Comparison of ENCODE assay signal across 8 cellular contexts in genomic region chr11:66268210-66268952, GRCh38. TPM values are rescaled to one million over a fixed set of nuclear protein-coding genes. Genes with fewer than 3 reads are reported as not detected.
DNase-seq lines count a peak whose midpoint lies in the region; ATAC-seq, FAIRE-seq and TF ChIP-seq lines count a peak whose summit lies in the region.

RAB1B (plus strand) TSS chr11:66268639; CDS start chr11:66268680, 41 bp downstream.

- ATAC-seq in GM19438 (IDR thresholded peaks at IDR 0.05; ENCODE audit: low read depth, unreplicated experiment), result peak; percentile 68
- ATAC-seq in HG03575 (IDR thresholded peaks at IDR 0.05; ENCODE audit: extremely low read depth, insufficient number of reproducible peaks, low FRiP score, unreplicated experiment), result peak; percentile 57
- ATAC-seq in HepG2, result peak; percentile 87

- H3K9ac ChIP-seq in HepG2 (ENCODE audit: insufficient read depth, low read depth, low read length), result peak within 1 kb of the TSS; percentile 93

- peak within 1 kb of the TSS; percentile 95 for H3K4me2 ChIP-seq in HepG2 (ENCODE audit: low read depth, low read length)

- H3K4me3 Mint-ChIP-seq in activated CD4-positive, alpha-beta memory T cell treated with anti-CD3 and anti-CD28 coated beads for 36 hours, result peak within 1 kb of the TSS; percentile 86

- no peaks in the 10 kb centered on the region; a peak in 1 of 5 replicates for H3K27me3 ChIP-seq in HepG2 (ENCODE audit: control insufficient read depth in 1 of 2, insufficient read depth in 2 of 2, low read length in 2 of 2)

- in situ Hi-C loops in HepG2 (cut with HindIII; ENCODE audit: extremely low pct_ligation_motif_present, low pct_unique_long_range_greater_than_20kb), result no loop called here

- WGBS in HepG2 (ENCODE audit: low lambda C conversion rate), result 0% methylated on average over 4 of the region's 65 CpGs

- peaks cover 20 to 23% of the 10 kb centered on the region in 2 experiments for H3K36me3 ChIP-seq in HepG2 (replicated peaks in 1 of 2; ENCODE audit: control insufficient read depth in 1 of 2, insufficient read depth in 2 of 2, low read length in 2 of 2)

- H3K27me3 Mint-ChIP-seq in activated CD4-positive, alpha-beta memory T cell treated with anti-CD3 and anti-CD28 coated beads for 36 hours, result no peaks in the 10 kb centered on the region

- peak; percentile 100 for DNase-seq in CD1c-positive myeloid dendritic cell (ENCODE audit: extremely low spot score)
- peak; percentile 91 for DNase-seq in NCI-H82 treated with DMSO at 0.1 percent for 48 hours (lab: John Stamatoyannopoulos, UW; ENCODE audit: unreplicated experiment)
- DNase-seq in activated CD4-positive, alpha-beta memory T cell treated with anti-CD3 and anti-CD28 coated beads for 36 hours, result peak; percentile 100
- peak; percentile 98 to 99 for DNase-seq in dermis microvascular lymphatic vessel endothelial cell (ENCODE audit: low read depth in 2 of 2)
- DNase-seq in HepG2 (ENCODE audit: low spot score), result peak; percentile 98
- peak; percentile 100 for DNase-seq in stimulated activated CD4-positive, alpha-beta T cell treated with anti-CD3 and anti-CD28 coated beads, Interleukin-4, amount 100 ng/mL, for 1 hour

- TF ChIP-seq RAD21 in HepG2 (CRISPR knock-in tag; IDR thresholded peaks at IDR 0.05), result peak; percentile 27; the same call in 1 of the 2 replicates

- POLR2A ChIA-PET in activated CD4-positive, alpha-beta memory T cell treated with anti-CD3 and anti-CD28 coated beads for 36 hours (lab: Charles Lee), result interaction anchor here (0.9 to 2.4 kb wide), 5 partner anchors 9 to 216 kb away, joined by 3 to 17 read pairs (median 6); partner anchors contain the start of genes SF3B2 and YIF1A
- POLR2A ChIA-PET in HepG2 (lab: Yijun Ruan, JAX), result interaction anchor here (0.8 to 4.0 kb wide), 9 partner anchors 9 to 216 kb away, joined by 3 to 31 read pairs (median 5); partner anchors contain the start of genes SF3B2 and YIF1A

- TF ChIP-seq POLR2A in HepG2 (IDR thresholded peaks at IDR 0.05; ENCODE audit: insufficient read depth in 1 of 2, low read depth in 2 of 2, low read length in 2 of 2), result peak; percentile 42 to 62; a peak in 3 of 4 replicates

- no peak for TF ChIP-seq EP300 in HepG2 (IDR thresholded peaks at IDR 0.05; ENCODE audit: low read depth in 2 of 2, low read length in 2 of 2)
- TF ChIP-seq EP300 in HepG2 (CRISPR knock-in tag; IDR thresholded peaks at IDR 0.05; ENCODE audit: borderline replicate concordance), result no peak

- FAIRE-seq in HepG2 (lab: Jason Lieb, UNC), result peak; percentile 85

- H4K20me1 ChIP-seq in HepG2 (ENCODE audit: insufficient read depth, low read length), result peaks cover 10% of the 10 kb centered on the region

- peak within 1 kb of the TSS; percentile 90 for H3K27ac Mint-ChIP-seq in activated CD4-positive, alpha-beta memory T cell treated with anti-CD3 and anti-CD28 coated beads for 36 hours

- H2AFZ ChIP-seq in HepG2 (ENCODE audit: low read length), result peak within 1 kb of the TSS; percentile 88

- CTCF ChIA-PET in activated CD4-positive, alpha-beta memory T cell treated with anti-CD3 and anti-CD28 coated beads for 36 hours (lab: Charles Lee), result interaction anchor here (0.8 to 4.2 kb wide), 5 partner anchors 12 to 46 kb away, joined by 3 to 22 read pairs (median 4); partner anchors contain the start of gene YIF1A
- CTCF ChIA-PET in HepG2 (lab: Yijun Ruan, JAX; ENCODE audit: low intra/inter-chr PET ratio, low total read pairs), result interaction anchor here (1.6 kb wide), 1 partner anchor 46 kb away, joined by 8 read pairs; no protein-coding TSS in a partner anchor

- no peaks in the 10 kb centered on the region for H3K9me3 Mint-ChIP-seq in activated CD4-positive, alpha-beta memory T cell treated with anti-CD3 and anti-CD28 coated beads for 36 hours

- peaks cover 24% of the 10 kb centered on the region for H3K79me2 ChIP-seq in HepG2 (ENCODE audit: insufficient read depth, low read length)

- H3K36me3 Mint-ChIP-seq in activated CD4-positive, alpha-beta memory T cell treated with anti-CD3 and anti-CD28 coated beads for 36 hours, result peaks cover 26% of the 10 kb centered on the region

- peak within 1 kb of the TSS; percentile 89 to 98 (median 96) for H3K4me3 ChIP-seq in HepG2 (replicated peaks in 1 of 3; ENCODE audit: insufficient read depth in 1 of 3, low read depth in 2 of 3, low read length in 3 of 3)

- BruUV-seq in HepG2 (replicated peaks; lab: Mats Ljungman, UMichigan), result no TSS peak

- TF ChIP-seq CTCF in HepG2 (CRISPR knock-in tag; IDR thresholded peaks at IDR 0.05), result no peak

- no peaks in the 10 kb centered on the region for H3K9me3 ChIP-seq in HepG2 (ENCODE audit: low read length)

- H3K27ac ChIP-seq in HepG2 (ENCODE audit: extremely low read length, insufficient read depth, low read length), result peak within 1 kb of the TSS; percentile 78

- intact Hi-C loops in activated CD4-positive, alpha-beta memory T cell treated with anti-CD3 and anti-CD28 coated beads for 36 hours (cut with micrococcal nuclease), result loop anchor here (1.0 to 5.0 kb wide), 7 partner anchors 14 to 409 kb away; partner anchors contain the start of genes BRMS1, SF3B2 and YIF1A
- intact Hi-C loops in HepG2 (cut with micrococcal nuclease; ENCODE audit: unreplicated experiment), result loop anchor here (2.0 kb wide), 1 partner anchor 20 kb away; the partner anchor contains the start of gene YIF1A

- H3K4me1 Mint-ChIP-seq in activated CD4-positive, alpha-beta memory T cell treated with anti-CD3 and anti-CD28 coated beads for 36 hours (ENCODE audit: low read depth), result peaks cover 32% of the 10 kb centered on the region

- peaks cover 13% of the 10 kb centered on the region for H3K4me1 ChIP-seq in HepG2 (ENCODE audit: insufficient read depth, low read length)

TF ChIP-seq in HepG2, 621 proteins besides CTCF, POLR2A, EP300 and RAD21 (continues in another document):
- TF ChIP-seq SP4 (CRISPR knock-in tag; IDR thresholded peaks at IDR 0.05) (peak; percentile 57; the same call in 1 of the 2 replicates), ONECUT2 (CRISPR knock-in tag; IDR thresholded peaks at IDR 0.05) (no peak), TFE3 (CRISPR knock-in tag; IDR thresholded peaks at IDR 0.05) (peak; percentile 21; the same call in 1 of the 2 replicates), SALL1 (CRISPR knock-in tag; IDR thresholded peaks at IDR 0.05) (peak; percentile 49; the same call in 1 of the 2 replicates), ZNF607 (CRISPR knock-in tag; IDR thresholded peaks at IDR 0.05; ENCODE audit: borderline replicate concordance) (no peak), RFXAP (CRISPR knock-in tag; IDR thresholded peaks at IDR 0.05; ENCODE audit: borderline replicate concordance) (0 out of 2 replicates have a peak, but pooled peaks have one; percentile 8), MYC (CRISPR knock-in tag; IDR thresholded peaks at IDR 0.05; ENCODE audit: borderline replicate concordance) (no peak; the same call in 1 of the 2 replicates)

RNA-seq across cellular contexts. Expression of gene RAB1B, which starts in this region (rescaled TPM):
- total RNA-seq in activated CD4-positive, alpha-beta memory T cell treated with anti-CD3 and anti-CD28 coated beads for 36 hours, result 100 to 1,000 TPM; 118 to 124 TPM
- total RNA-seq in dermis microvascular lymphatic vessel endothelial cell, result 64.3 and 98.1 TPM in 2 replicates
- 73.7 and 77.9 TPM in 2 replicates for total RNA-seq in HepG2 (2016; rRNA removed; fragmentation: Illumina TruSeq; extraction: Trizol)
- total RNA-seq in HepG2 (2016; cell fraction: cytosol; rRNA removed; fragmentation: Illumina TruSeq; extraction: Trizol; ENCODE audit: low read depth), result 22.8 and 24.5 TPM in 2 replicates
- 71.1 and 82.5 TPM in 2 replicates for total RNA-seq in HepG2 (2016; cell fraction: insoluble cytoplasmic fraction; rRNA removed; fragmentation: Illumina TruSeq; extraction: Trizol)
- total RNA-seq in HepG2 (2016; cell fraction: membrane; rRNA removed; fragmentation: Illumina TruSeq; extraction: Trizol), result 43.6 and 49.5 TPM in 2 replicates
- 29.4 and 33.2 TPM in 2 replicates for total RNA-seq in HepG2 (2016; cell fraction: nucleus; rRNA removed; fragmentation: Illumina TruSeq; extraction: Trizol)
- 87.9 and 97.8 TPM in 2 replicates for polyA plus RNA-seq in HepG2 (2011; rRNA removed)
- 86.4 and 116 TPM in 2 replicates for polyA plus RNA-seq in HepG2 (2011; cell fraction: cytosol; rRNA removed)
- polyA plus RNA-seq in HepG2 (2011; cell fraction: nucleus; rRNA removed), result 58.8 and 60.5 TPM in 2 replicates
- polyA plus RNA-seq in HepG2 (2012), result 48.5 and 57.1 TPM in 2 replicates
- polyA plus RNA-seq in HepG2 (2016; cell fraction: cytosol; fragmentation: Illumina TruSeq; extraction: Trizol; ENCODE audit: low read depth), result 28.9 and 32.8 TPM in 2 replicates
- polyA plus RNA-seq in HepG2 (2016; cell fraction: insoluble cytoplasmic fraction; fragmentation: Illumina TruSeq; extraction: Trizol; ENCODE audit: low read depth), result 89.9 and 95.0 TPM in 2 replicates
- polyA plus RNA-seq in HepG2 (2016; cell fraction: membrane; fragmentation: Illumina TruSeq; extraction: Trizol; ENCODE audit: low read depth), result 51.2 TPM in 2 replicates
- 63.8 and 71.2 TPM in 2 replicates for polyA plus RNA-seq in HepG2 (2016; cell fraction: nucleus; fragmentation: Illumina TruSeq; extraction: Trizol; ENCODE audit: insufficient read depth, low read depth)
- polyA minus RNA-seq in HepG2 (2011; rRNA and poly(A)+ RNA removed; ENCODE audit: low replicate concordance), result 142 and 271 TPM in 2 replicates
- polyA minus RNA-seq in HepG2 (2011; cell fraction: cytosol; rRNA and poly(A)+ RNA removed), result 48.5 and 50.0 TPM in 2 replicates
- 7.7 and 9.4 TPM in 2 replicates for polyA minus RNA-seq in HepG2 (2011; cell fraction: nucleus; rRNA and poly(A)+ RNA removed)

Comparison
In these comparisons a context has a peak if more than half of its experiments do, and no peak if none do; other contexts are left out.
1. Peak in every context shown above with its lines: DNase-seq, ATAC-seq, H3K4me3 ChIP-seq and H3K27ac ChIP-seq.